1 cellular context compared by ENCODE assay signal in the genomic region with DNA sequence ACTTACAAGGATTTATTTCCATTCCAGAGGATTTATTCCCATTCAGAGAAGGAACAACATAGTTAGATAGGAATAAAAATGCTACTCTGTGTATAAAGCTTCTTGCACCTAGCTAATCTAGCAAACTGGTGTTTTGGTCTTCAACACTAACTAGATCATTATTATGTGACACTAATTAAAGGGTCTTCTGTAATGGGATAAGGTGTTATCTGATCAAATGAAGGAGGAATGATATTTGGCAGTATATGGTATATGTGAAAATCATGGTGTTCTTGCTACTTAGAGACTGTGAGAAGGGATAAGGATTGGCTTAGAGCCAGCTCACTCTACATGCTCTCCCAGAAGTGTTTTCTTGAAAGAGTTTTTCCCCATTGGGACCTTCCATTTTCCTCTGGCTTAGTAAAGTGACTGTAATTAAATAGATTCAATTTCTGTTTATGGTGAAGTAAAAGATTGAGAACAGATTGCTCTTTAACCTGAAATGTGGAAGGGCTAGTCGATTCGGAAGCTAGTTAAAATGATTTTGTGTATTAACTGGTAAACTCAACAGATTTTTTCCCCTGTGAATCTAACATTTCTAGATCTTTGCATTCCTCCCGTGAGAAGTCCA.
TF ChIP-seq lines count a peak whose summit lies in the region.

No MANE protein-coding gene starts in this region.

TF ChIP-seq in HepG2, 621 proteins besides CTCF, POLR2A, EP300 and RAD21 (continued from another document):
- TF ChIP-seq ZNF468 (CRISPR knock-in tag; IDR thresholded peaks at IDR 0.05) (no peak), MATR3 (CRISPR knock-in tag; IDR thresholded peaks at IDR 0.05) (no peak), RCOR2 (CRISPR knock-in tag; IDR thresholded peaks at IDR 0.05) (no peak), XRCC5 (optimal IDR thresholded peaks at IDR 0.05; ENCODE audit: low read length) (no peak)
TF ChIP-seq in HepG2: peak in this region for 0.
